ENCODE assay signal across 10 cellular contexts in genomic region chr11:47258317-47258902, GRCh38. TPM values are rescaled to one million over a fixed set of nuclear protein-coding genes. Genes with fewer than 3 reads are reported as not detected.
DNase-seq lines count a peak whose midpoint lies in the region; ATAC-seq and TF ChIP-seq lines count a peak whose summit lies in the region.
"Had no signal": no experiment of that assay in that cellular context is flagged by ENCODE, and none has a peak within 500 bp of the region (broad histone marks: within the 10 kb centered on the region; RNA-seq: fewer than 3 reads in every experiment).

No MANE protein-coding gene starts in this region.

- H3K27me3 ChIP-seq in Panc1 (ENCODE audit: control insufficient read depth, insufficient read depth, low read length) (no peaks in the 10 kb centered on the region), duodenal mucosa (ENCODE audit: control insufficient read depth in 1 of 2, insufficient read depth in 2 of 2, low read length in 2 of 2) (no peaks in the 10 kb centered on the region), muscle layer of colon (ENCODE audit: control insufficient read depth in 1 of 2, insufficient read depth in 2 of 2, low read length in 2 of 2) (no peaks in the 10 kb centered on the region), thymus (ENCODE audit: control insufficient read depth, insufficient read depth) (no peaks in the 10 kb centered on the region)

- no TSS peak for BruUV-seq in Panc1 (replicated peaks; lab: Mats Ljungman, UMichigan)

- WGBS in thymus: 87% methylated on average over 11 of the region's 11 CpGs

- no peak for TF ChIP-seq CTCF in Panc1 (IDR thresholded peaks at IDR 0.05)
- TF ChIP-seq CTCF in GM10266 (IDR thresholded peaks at IDR 0.05; ENCODE audit: control insufficient read depth, insufficient read depth, low read depth, missing control alignments): no peak

- DNase-seq in Panc1 (ENCODE audit: low read depth, low spot score): no peak
- no peak for DNase-seq in GM10266 (ENCODE audit: extremely low spot score)
- no peak for DNase-seq in NCI-H128 (lab: John Stamatoyannopoulos, UW; ENCODE audit: unreplicated experiment)
- DNase-seq in NCI-H1092 (lab: John Stamatoyannopoulos, UW): no peak
- DNase-seq: NCI-H1436 treated with DMSO at 0.1 percent for 48 hours had no signal

- intact Hi-C loops in Panc1 (cut with micrococcal nuclease; ENCODE audit: unreplicated experiment): loop anchor here (10.0 kb wide), 2 partner anchors 84 to 96 kb away; partner anchors contain the start of genes ARFGAP2 and MYBPC3

- H3K36me3 ChIP-seq in Panc1 (ENCODE audit: control insufficient read depth, insufficient read depth, low read length) (no peaks in the 10 kb centered on the region), duodenal mucosa (ENCODE audit: control insufficient read depth in 1 of 2, insufficient read depth in 2 of 2, low read length in 2 of 2) (peaks cover 0 to 14% of the 10 kb centered on the region in 2 donors), muscle layer of colon (ENCODE audit: insufficient read depth, low read length) (no peaks in the 10 kb centered on the region), thymus (ENCODE audit: control insufficient read depth, insufficient read depth) (peaks cover 5% of the 10 kb centered on the region)

- peaks cover 32% of the 10 kb centered on the region for H3K4me1 ChIP-seq in Panc1 (ENCODE audit: control insufficient read depth, insufficient read depth, low read length)
- H3K4me1 ChIP-seq in duodenal mucosa (ENCODE audit: control insufficient read depth in 1 of 2, insufficient read depth in 2 of 2, low read length in 2 of 2): peaks cover 44 to 45% of the 10 kb centered on the region in 2 donors
- peaks cover 51% of the 10 kb centered on the region for H3K4me1 ChIP-seq in muscle layer of colon (ENCODE audit: insufficient read depth, low read length)
- H3K4me1 ChIP-seq in thymus (ENCODE audit: control insufficient read depth, insufficient read depth, low read length): peaks cover 5% of the 10 kb centered on the region

- CTCF ChIA-PET in Panc1 (lab: Charles Lee): interaction anchor here (0.7 to 1.6 kb wide), 9 partner anchors 9 to 97 kb away, joined by 3 to 11 read pairs (median 4); partner anchors contain the start of gene ACP2

- ATAC-seq in Panc1: no peak
- ATAC-seq: stimulated activated naive CD8-positive, alpha-beta T cell treated with anti-CD3 and anti-CD28 coated beads, Interleukin-15, Interleukin-2, amounts not matched to agents 100 U/mL and 50 U/mL, for 24 hours had no signal

- in situ Hi-C loops in Panc1 (cut with HindIII; ENCODE audit: low pct_unique_long_range_greater_than_20kb, low sequenced_read_pairs): no loop called here

- H3K27ac ChIP-seq in Panc1 (ENCODE audit: low read length): peak overlapping the region; percentile 67; the same call in 1 of the 2 replicates
- peak overlapping the region; percentile 24 for H3K27ac ChIP-seq in duodenal mucosa (ENCODE audit: low read depth, low read length)
- peak overlapping the region; percentile 40 for H3K27ac ChIP-seq in muscle layer of colon (ENCODE audit: low read depth, low read length)
- H3K27ac ChIP-seq in thymus (ENCODE audit: low read depth): peak overlapping the region; percentile 36
- H3K27ac ChIP-seq: epithelial cell of prostate had no signal

- POLR2A ChIA-PET in Panc1 (lab: Charles Lee): no interaction called here

- H3K9ac ChIP-seq in duodenal mucosa (ENCODE audit: low read depth in 1 of 2, low read length in 2 of 2) (peak overlapping the region; percentile 31 to 74), muscle layer of colon (ENCODE audit: low read length) (peak overlapping the region; percentile 41)

- H3K4me3 ChIP-seq in Panc1 (ENCODE audit: low read depth in 2 of 2, low read length in 2 of 2) (no peak overlapping the region), duodenal mucosa (ENCODE audit: low read depth in 1 of 2, low read length in 2 of 2) (peak overlapping the region; percentile 66 to 77), muscle layer of colon (ENCODE audit: low read depth in 1 of 2, low read length in 2 of 2) (peak overlapping the region; percentile 36 to 57), thymus (ENCODE audit: low read length) (no peak overlapping the region)

- H3K9me3 ChIP-seq in Panc1 (ENCODE audit: control insufficient read depth, insufficient read depth, low read depth, low read length) (no peaks in the 10 kb centered on the region), duodenal mucosa (ENCODE audit: control insufficient read depth in 1 of 2, low read length in 2 of 2) (no peaks in the 10 kb centered on the region), muscle layer of colon (ENCODE audit: low read length) (no peaks in the 10 kb centered on the region), thymus (ENCODE audit: control insufficient read depth) (no peaks in the 10 kb centered on the region)

RNA-seq across cellular contexts. Expression of gene NR1H3, which starts 0.6 kb away (rescaled TPM):
- total RNA-seq in Panc1 (2021; ENCODE audit: unreplicated experiment): 17.2 TPM
- polyA plus RNA-seq in Panc1 (2012; ENCODE audit: insufficient read length): 19.7 TPM
- 100 TPM for polyA plus RNA-seq in thymus

RNA-seq across cellular contexts. Expression of gene ACP2, which starts 9.8 kb away (rescaled TPM):
- total RNA-seq in Panc1 (2021; ENCODE audit: unreplicated experiment): 28.4 TPM
- polyA plus RNA-seq in Panc1 (2012; ENCODE audit: insufficient read length): 28.7 TPM
- polyA plus RNA-seq in thymus: 30.0 TPM

RNA-seq across cellular contexts. Expression of gene MADD, which starts 11.5 kb away (rescaled TPM):
- 51.1 TPM for total RNA-seq in Panc1 (2021; ENCODE audit: unreplicated experiment)
- polyA plus RNA-seq in Panc1 (2012; ENCODE audit: insufficient read length): 42.9 TPM
- polyA plus RNA-seq in thymus: 26.0 TPM

RNA-seq across cellular contexts. Expression of gene DDB2, which starts 43.6 kb away (rescaled TPM):
- total RNA-seq in Panc1 (2021; ENCODE audit: unreplicated experiment): 33.6 TPM
- polyA plus RNA-seq in Panc1 (2012; ENCODE audit: insufficient read length): 20.3 TPM
- polyA plus RNA-seq in thymus: 106 TPM

Comparison
In these comparisons a context has a peak if more than half of its experiments do, and no peak if none do; other contexts are left out.
1. H3K4me3 ChIP-seq: peak in duodenal mucosa (2 of 2) and muscle layer of colon (2 of 2); none in Panc1 (0 of 2) and thymus (single experiment).
2. Peak in every context shown above with its lines, with median percentiles within 50 percentile points of each other: H3K27ac ChIP-seq.